Comparison of ENCODE assay signal across 8 cellular contexts in the genomic region with DNA sequence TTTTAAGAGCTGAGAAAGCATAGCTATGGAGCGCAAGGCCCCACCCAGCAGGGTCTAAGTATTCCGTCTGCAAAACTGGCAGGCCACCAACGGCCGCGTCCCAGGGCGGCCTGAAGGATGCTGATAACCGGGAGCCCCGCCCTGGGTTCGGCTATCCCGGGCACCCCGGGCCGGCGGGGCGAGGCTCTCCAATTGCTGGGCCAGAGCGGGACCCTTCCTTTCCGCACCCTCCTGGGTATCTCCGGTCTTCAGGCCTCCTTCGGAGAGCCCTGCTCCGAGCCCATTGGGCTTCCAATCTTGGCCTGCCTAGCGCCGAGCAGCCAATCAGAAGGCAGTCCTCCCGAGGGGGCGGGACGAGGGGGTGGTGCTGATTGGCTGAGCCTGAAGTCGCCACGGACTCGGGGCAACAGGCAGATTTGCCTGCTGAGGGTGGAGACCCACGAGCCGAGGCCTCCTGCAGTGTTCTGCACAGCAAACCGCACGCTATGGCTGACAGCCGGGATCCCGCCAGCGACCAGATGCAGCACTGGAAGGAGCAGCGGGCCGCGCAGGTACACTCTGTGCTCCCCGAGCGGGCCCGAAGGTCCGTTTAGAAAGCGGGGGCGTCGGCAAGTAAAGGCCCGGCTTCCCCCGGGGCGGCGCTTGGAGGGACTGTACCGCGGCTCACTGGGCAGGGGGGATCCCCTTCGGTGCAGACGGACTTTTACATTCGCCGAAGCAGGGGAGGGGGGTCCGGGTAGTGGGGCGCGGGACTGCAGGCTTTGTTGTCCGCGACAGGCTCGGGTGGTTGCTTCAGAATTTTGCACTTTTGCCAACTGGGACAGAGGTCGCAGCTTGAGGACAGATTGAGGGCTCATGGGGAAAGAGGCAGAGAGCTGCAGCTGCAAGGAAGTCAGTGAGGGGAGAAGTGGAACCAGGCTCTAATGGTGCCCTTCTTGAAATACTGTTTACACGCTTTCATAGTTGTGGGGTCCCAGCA. TPM values are rescaled to one million over a fixed set of nuclear protein-coding genes. Genes with fewer than 3 reads are reported as not detected.
DNase-seq lines count a peak whose midpoint lies in the region; ATAC-seq, FAIRE-seq and TF ChIP-seq lines count a peak whose summit lies in the region.

Gene CAT (plus strand): TSS at position 406 of the 979 bp plus-strand sequence. CDS start 80 bp downstream, at position 486.

- CTCF ChIA-PET in K562 (lab: Yijun Ruan, JAX; ENCODE audit: low intra/inter-chr PET ratio) = interaction anchor here (1.0 kb wide), 1 partner anchor 72 kb away, joined by 3 read pairs; no protein-coding TSS in a partner anchor

- H3K4me1 ChIP-seq in K562 (replicated peaks in 1 of 2; ENCODE audit: control insufficient read depth in 2 of 2, insufficient read depth in 2 of 2, low read length in 2 of 2) (peaks cover 4 to 23% of the 10 kb centered on the region in 2 experiments; a peak in 4 of 5 replicates), small intestine (ENCODE audit: control insufficient read depth in 2 of 2, insufficient read depth in 1 of 2, low read depth in 1 of 2, low read length in 1 of 2) (peaks cover 0 to 11% of the 10 kb centered on the region in 2 donors)

- under 1% methylated on average over 48 of the region's 62 CpGs for WGBS in K562 (ENCODE audit: insufficient coverage, low coverage, missing lambda C conversion rate)
- WGBS in small intestine, 3 donors = 0 to 3% (median 1%) methylated on average over 58 to 62 of the region's 62 CpGs

- peak within 1 kb of the TSS; percentile 90 for H2AFZ ChIP-seq in K562 (ENCODE audit: low read depth, low read length)

- H3K9me3 ChIP-seq in K562 (replicated peaks; ENCODE audit: control insufficient read depth, insufficient read depth, low read depth, low read length) (no peaks in the 10 kb centered on the region), small intestine (ENCODE audit: control insufficient read depth, low read depth) (no peaks in the 10 kb centered on the region)

- peak within 1 kb of the TSS; percentile 94 for H3K4me2 ChIP-seq in K562 (ENCODE audit: insufficient read depth, low read length)

- TF ChIP-seq POLR2A in K562 (conservative IDR thresholded peaks at IDR 0.05) = peak; percentile 89

- TF ChIP-seq EP300 in K562 (IDR thresholded peaks at IDR 0.05; ENCODE audit: low read length) = peak; percentile 96

- intact Hi-C loops in K562 (cut with micrococcal nuclease) = loop anchor here (2.0 kb wide), 1 partner anchor 68 kb away; no protein-coding TSS in a partner anchor

- no peaks in the 10 kb centered on the region for H4K20me1 ChIP-seq in K562 (replicated peaks; ENCODE audit: control insufficient read depth, insufficient read depth, low read length)

- H3K9me1 ChIP-seq in K562 (ENCODE audit: control insufficient read depth, insufficient read depth, low read length) = no peaks in the 10 kb centered on the region

- no peaks in the 10 kb centered on the region for H3K27me3 ChIP-seq in K562 (ENCODE audit: control insufficient read depth in 2 of 2, insufficient read depth in 2 of 2, low read length in 2 of 2)
- no peaks in the 10 kb centered on the region for H3K27me3 ChIP-seq in small intestine (ENCODE audit: control insufficient read depth in 2 of 2, insufficient read depth in 2 of 2, low read length in 2 of 2)

- BruUV-seq in K562 (replicated peaks; lab: Mats Ljungman, UMichigan) = no TSS peak

- in situ Hi-C loops in K562 (cut with MboI) = no loop called here

- H3K27ac ChIP-seq in 22Rv1 (peak within 1 kb of the TSS; percentile 72), K562 (ENCODE audit: extremely low read depth, low read depth, low read length) (peak within 1 kb of the TSS; percentile 90), small intestine (ENCODE audit: low read depth in 1 of 2, low read length in 1 of 2) (peak within 1 kb of the TSS; percentile 88 to 95)

- peaks cover 49% of the 10 kb centered on the region for H3K79me2 ChIP-seq in K562 (ENCODE audit: control insufficient read depth, insufficient read depth, low read length)

- peak; percentile 98 for ATAC-seq in GM18520 (IDR thresholded peaks at IDR 0.05; ENCODE audit: unreplicated experiment)
- ATAC-seq in HG03064 (IDR thresholded peaks at IDR 0.05; ENCODE audit: low read depth, unreplicated experiment) = peak; percentile 97
- ATAC-seq in K562 = peak; percentile 97

- H3K9ac ChIP-seq in K562 (ENCODE audit: insufficient read depth in 1 of 2, low read depth in 2 of 2, low read length in 2 of 2) = peak within 1 kb of the TSS; percentile 82 to 94

- peaks cover 19% of the 10 kb centered on the region for H3K36me3 ChIP-seq in K562 (ENCODE audit: control insufficient read depth, insufficient read depth, low read length)
- no peaks in the 10 kb centered on the region for H3K36me3 ChIP-seq in small intestine (ENCODE audit: control insufficient read depth in 2 of 2, insufficient read depth in 2 of 2, low read length in 2 of 2)

- peak within 1 kb of the TSS; percentile 94 for H3K4me3 ChIP-seq in K562
- H3K4me3 ChIP-seq in small intestine (ENCODE audit: low read depth in 1 of 2, low read length in 2 of 2) = peak within 1 kb of the TSS; percentile 62 to 73

- TF ChIP-seq CTCF in 22Rv1 (IDR thresholded peaks at IDR 0.05) (no peak), K562 (IDR thresholded peaks at IDR 0.05 in 2 of 3, conservative IDR thresholded peaks at IDR 0.05 in 1 of 3; ENCODE audit: insufficient read depth in 2 of 3, low read depth in 1 of 3, low read length in 3 of 3) (no peak)

- DNase-seq in NCI-H2107 (lab: John Stamatoyannopoulos, UW) (peak; percentile 81), K562 (ENCODE audit: extremely low read depth in 1 of 4, low spot score in 3 of 4) (peak; percentile 98 to 99 (median 99)), iPS DF 4.7 (ENCODE audit: extremely low read depth, low spot score) (peak; percentile 30), small intestine (peak; percentile 99)

- FAIRE-seq in TTC549 (lab: Jason Lieb, UNC) (peak; percentile 74), K562 (lab: Jason Lieb, UNC) (peak; percentile 98), small intestine (lab: Jason Lieb, UNC) (no peak)

- no peak for TF ChIP-seq RAD21 in K562 (CRISPR knock-in tag; conservative IDR thresholded peaks at IDR 0.05 in 1 of 2, IDR thresholded peaks at IDR 0.05 in 1 of 2)

- POLR2A ChIA-PET in K562 (lab: Yijun Ruan, JAX) = interaction anchor here (0.5 to 1.2 kb wide), 14 partner anchors 10 to 394 kb away, joined by 3 to 6 read pairs (median 3); no protein-coding TSS in a partner anchor

TF ChIP-seq in K562, 482 proteins besides CTCF, POLR2A, EP300 and RAD21 (continues in another document):
- TF ChIP-seq, protein P1, sequence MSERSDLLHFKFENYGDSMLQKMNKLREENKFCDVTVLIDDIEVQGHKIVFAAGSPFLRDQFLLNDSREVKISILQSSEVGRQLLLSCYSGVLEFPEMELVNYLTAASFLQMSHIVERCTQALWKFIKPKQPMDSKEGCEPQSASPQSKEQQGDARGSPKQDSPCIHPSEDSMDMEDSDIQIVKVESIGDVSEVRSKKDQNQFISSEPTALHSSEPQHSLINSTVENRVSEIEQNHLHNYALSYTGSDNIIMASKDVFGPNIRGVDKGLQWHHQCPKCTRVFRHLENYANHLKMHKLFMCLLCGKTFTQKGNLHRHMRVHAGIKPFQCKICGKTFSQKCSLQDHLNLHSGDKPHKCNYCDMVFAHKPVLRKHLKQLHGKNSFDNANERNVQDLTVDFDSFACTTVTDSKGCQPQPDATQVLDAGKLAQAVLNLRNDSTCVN (CRISPR knock-in tag; IDR thresholded peaks at IDR 0.05) = no peak
- TF ChIP-seq SAFB2 (IDR thresholded peaks at IDR 0.05; ENCODE audit: borderline replicate concordance, low read depth, low read length, severe bottlenecking) (no peak), MIER1 (IDR thresholded peaks at IDR 0.05; ENCODE audit: low read depth) (no peak), RHOXF2B (CRISPR knock-in tag; conservative IDR thresholded peaks at IDR 0.05) (no peak), ASH1L (IDR thresholded peaks at IDR 0.05; ENCODE audit: borderline replicate concordance, low read depth, partially characterized antibody) (peak; percentile 90), NCOA4 (IDR thresholded peaks at IDR 0.05; ENCODE audit: partially characterized antibody) (no peak), SETDB1 (IDR thresholded peaks at IDR 0.05; ENCODE audit: low read length) (no peak), ZNF165 (CRISPR knock-in tag; IDR thresholded peaks at IDR 0.05; ENCODE audit: borderline replicate concordance) (no peak)
- TF ChIP-seq, protein P2, sequence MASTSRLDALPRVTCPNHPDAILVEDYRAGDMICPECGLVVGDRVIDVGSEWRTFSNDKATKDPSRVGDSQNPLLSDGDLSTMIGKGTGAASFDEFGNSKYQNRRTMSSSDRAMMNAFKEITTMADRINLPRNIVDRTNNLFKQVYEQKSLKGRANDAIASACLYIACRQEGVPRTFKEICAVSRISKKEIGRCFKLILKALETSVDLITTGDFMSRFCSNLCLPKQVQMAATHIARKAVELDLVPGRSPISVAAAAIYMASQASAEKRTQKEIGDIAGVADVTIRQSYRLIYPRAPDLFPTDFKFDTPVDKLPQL (IDR thresholded peaks at IDR 0.05; ENCODE audit: extremely low read depth, insufficient read length) = no peak

RNA-seq across cellular contexts. Expression of gene CAT, which starts in this region (rescaled TPM):
- 61.5 and 103 TPM in 2 replicates for total RNA-seq in K562 (2011; cell fraction: chromatin; rRNA removed; ENCODE audit: low replicate concordance)
- total RNA-seq in K562 (2011; cell fraction: nucleolus; rRNA removed) = 44.7 and 51.1 TPM in 2 replicates
- total RNA-seq in K562 (2011; cell fraction: nucleoplasm; rRNA removed) = 61.4 and 65.7 TPM in 2 replicates
- 93.2 and 103 TPM in 2 replicates for total RNA-seq in K562 (2014; rRNA removed)
- 115 and 124 TPM in 2 replicates for total RNA-seq in K562 (2014; rRNA removed; fragmentation: Illumina TruSeq; extraction: Trizol)
- total RNA-seq in K562 (2015; rRNA removed; fragmentation: Illumina TruSeq; extraction: Trizol) = 96.7 and 101 TPM in 2 replicates
- 86.7 and 95.1 TPM in 2 replicates for total RNA-seq in K562 (2021)
- 143 and 183 TPM in 2 replicates for polyA plus RNA-seq in K562 (2011; rRNA removed)
- 127 and 140 TPM in 2 replicates for polyA plus RNA-seq in K562 (2011; cell fraction: cytosol; rRNA removed)
- polyA plus RNA-seq in K562 (2011; cell fraction: nucleus; rRNA removed) = 99.0 and 115 TPM in 2 replicates
- 70.6 and 73.3 TPM in 2 replicates for polyA plus RNA-seq in K562 (2012)
- polyA plus RNA-seq in K562 (2014; fragmentation: Illumina TruSeq; extraction: Trizol) = 126 and 162 TPM in 2 replicates
- polyA plus RNA-seq in K562 (2014; fragmentation: Nextera tagmentation; extraction: Ambion mirVana) = 100 to 1,000 TPM; 114 to 172 TPM
- polyA plus RNA-seq in K562 (2014; rRNA removed) = 99.1 and 110 TPM in 2 replicates
- 104 and 133 TPM in 2 replicates for polyA minus RNA-seq in K562 (2011; rRNA and poly(A)+ RNA removed)
- polyA minus RNA-seq in K562 (2011; cell fraction: cytosol; rRNA and poly(A)+ RNA removed) = 59.1 and 62.5 TPM in 2 replicates
- 32.4 and 53.8 TPM in 2 replicates for polyA minus RNA-seq in K562 (2011; cell fraction: nucleus; rRNA and poly(A)+ RNA removed)
- 100 to 1,000 TPM in 1 of 3 donors, 10 to 100 TPM in 2; 76.7 to 222 (median 82.7) TPM for polyA plus RNA-seq in small intestine

Comparison
In these comparisons a context has a peak if more than half of its experiments do, and no peak if none do; other contexts are left out.
1. Peak in every context shown above with its lines: DNase-seq, ATAC-seq, H3K4me3 ChIP-seq and H3K27ac ChIP-seq.
2. DNase-seq: peak in every context shown above with its lines; median percentile 99 in K562; 99 in small intestine; 81 in NCI-H2107; 30 in iPS DF 4.7.